17 cellular contexts compared by ENCODE assay signal in genomic region chr11:127071606-127072005, GRCh38.
DNase-seq lines count a peak whose midpoint lies in the region; ATAC-seq and TF ChIP-seq lines count a peak whose summit lies in the region.
"Had no signal": no experiment of that assay in that cellular context is flagged by ENCODE, and none has a peak within 500 bp of the region (broad histone marks: within the 10 kb centered on the region; RNA-seq: fewer than 3 reads in every experiment).

No MANE protein-coding gene starts in this region.

- H3K36me3 ChIP-seq in vagina = no peaks in the 10 kb centered on the region
- H3K36me3 ChIP-seq in BE2C = no peaks in the 10 kb centered on the region
- H3K36me3 ChIP-seq: HAP-1, MG63, SJSA1 had no signal

- H3K27me3 ChIP-seq in vagina (no peaks in the 10 kb centered on the region), BE2C (no peaks in the 10 kb centered on the region)
- H3K27me3 ChIP-seq: SJSA1 had no signal

- DNase-seq in NCI-H2107 treated with DMSO at 0.1 percent for 48 hours (lab: John Stamatoyannopoulos, UW; ENCODE audit: unreplicated experiment) (peak; percentile 51), NCI-H2107 (lab: John Stamatoyannopoulos, UW) (no peak), NCI-H146 (lab: John Stamatoyannopoulos, UW) (peak; percentile 98), NCI-H774 (lab: John Stamatoyannopoulos, UW) (peak; percentile 68), vagina (ENCODE audit: extremely low spot score in 2 of 2) (peak; percentile 62 to 72), BE2C (no peak), left ventricle myocardium superior (no peak)
- DNase-seq: AML-193; CD8-positive, alpha-beta T cell; DMS 273 treated with DMSO at 0.1 percent for 48 hours; MG63; NCI-H226; T1000 had no signal

- no peak for TF ChIP-seq POLR2A in vagina (IDR thresholded peaks at IDR 0.05)

- H3K4me1 ChIP-seq in vagina (no peaks in the 10 kb centered on the region), BE2C (no peaks in the 10 kb centered on the region)
- H3K4me1 ChIP-seq: HAP-1 had no signal

- intact Hi-C loops in vagina (cut with DNase I) (no loop called here), left ventricle myocardium superior (cut with micrococcal nuclease) (no loop called here)

- H3K9me3 ChIP-seq in vagina (no peaks in the 10 kb centered on the region), BE2C (no peaks in the 10 kb centered on the region)
- H3K9me3 ChIP-seq: HAP-1, MG63, SJSA1 had no signal

- no peak overlapping the region for H3K27ac ChIP-seq in vagina
- H3K27ac ChIP-seq: RWPE1, SJSA1 had no signal

- H3K4me3 ChIP-seq in vagina (no peak overlapping the region), BE2C (ENCODE audit: low read depth, low read length) (no peak overlapping the region)
- H3K4me3 ChIP-seq: GM12878, HAP-1, MG63, SJSA1 had no signal

- no peak for ATAC-seq in left ventricle myocardium superior
- ATAC-seq: CD8-positive, alpha-beta T cell; GM12878 had no signal

- TF ChIP-seq CTCF in vagina (IDR thresholded peaks at IDR 0.05) (no peak), BE2C (IDR thresholded peaks at IDR 0.05; ENCODE audit: low read depth, low read length) (no peak)

Comparison
In these comparisons a context has a peak if more than half of its experiments do, and no peak if none do; other contexts are left out.
1. DNase-seq: peak in NCI-H2107 treated with DMSO at 0.1 percent for 48 hours (single experiment), NCI-H146 (single experiment), NCI-H774 (single experiment) and vagina (2 of 2); none in NCI-H2107 (single experiment), BE2C (single experiment) and left ventricle myocardium superior (single experiment).